In the genomic region with DNA sequence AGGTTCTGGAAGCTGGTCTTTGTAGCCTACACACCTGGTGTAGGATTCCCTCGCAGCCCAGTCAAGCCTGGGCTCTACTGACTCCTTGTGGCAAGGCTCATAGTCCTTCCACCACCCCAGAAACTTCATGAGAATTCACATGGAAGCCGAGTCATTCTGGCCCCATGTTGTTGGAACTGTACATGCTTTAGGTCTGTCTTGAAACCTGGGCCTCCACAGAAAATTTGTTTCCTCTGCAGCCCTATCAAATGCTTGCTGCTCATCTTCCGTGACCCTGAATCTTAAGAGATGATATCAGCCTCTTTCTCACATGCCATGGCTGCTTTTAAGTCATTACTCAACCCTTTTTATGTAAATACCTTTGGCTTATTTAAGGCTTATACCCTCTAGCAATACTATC, we compare ENCODE assay signal across 9 cellular contexts.
DNase-seq lines count a peak whose midpoint lies in the region; FAIRE-seq and TF ChIP-seq lines count a peak whose summit lies in the region.
"Had no signal": no experiment of that assay in that cellular context is flagged by ENCODE, and none has a peak within 500 bp of the region (broad histone marks: within the 10 kb centered on the region; RNA-seq: fewer than 3 reads in every experiment).

No MANE protein-coding gene starts in this region.

- H3K27me3 ChIP-seq in NT2/D1 (ENCODE audit: insufficient read depth, insufficient read length), result no peaks in the 10 kb centered on the region

- no peak overlapping the region for H3K27ac ChIP-seq in coronary artery

- DNase-seq in A172 (ENCODE audit: low spot score) (peak; percentile 6), GM12892 (ENCODE audit: insufficient read length) (no peak), NT2/D1 (ENCODE audit: low read depth, low spot score) (peak; percentile 16), fibroblast of pulmonary artery (ENCODE audit: low read depth) (peak; percentile 18), Kasumi-1 (lab: John Stamatoyannopoulos, UW) (no peak), coronary artery (ENCODE audit: low spot score) (no peak), activated gamma-delta T cell (lab: John Stamatoyannopoulos, UW) (no peak), DMS114 treated with DMSO at 0.1 percent for 48 hours (lab: John Stamatoyannopoulos, UW; ENCODE audit: unreplicated experiment) (no peak)
- DNase-seq: NCI-H2081 treated with DMSO at 0.1 percent for 48 hours had no signal

- H3K9ac ChIP-seq in NT2/D1 (ENCODE audit: insufficient read length, low read depth), result no peak overlapping the region

- TF ChIP-seq CTCF in fibroblast of pulmonary artery (IDR thresholded peaks at IDR 0.05; ENCODE audit: low read length, missing control alignments) (peak; percentile 32), coronary artery (IDR thresholded peaks at IDR 0.05) (no peak)

- H3K36me3 ChIP-seq in NT2/D1 (ENCODE audit: insufficient read depth, insufficient read length, low read length), result peaks cover 12% of the 10 kb centered on the region

- H3K4me3 ChIP-seq in NT2/D1 (ENCODE audit: insufficient read length, low read depth) (no peak overlapping the region), fibroblast of pulmonary artery (replicated peaks; ENCODE audit: low read depth, low read length) (no peak overlapping the region), coronary artery (no peak overlapping the region)

- peak; percentile 40 for FAIRE-seq in GM12892 (lab: Jason Lieb, UNC)

- TF ChIP-seq POLR2A in GM12892 (IDR thresholded peaks at IDR 0.05; ENCODE audit: low read depth, low read length), result no peak

- H3K9me3 ChIP-seq in NT2/D1 (ENCODE audit: insufficient read depth, low read length), result no peaks in the 10 kb centered on the region

- H3K4me1 ChIP-seq in NT2/D1 (ENCODE audit: insufficient read depth, insufficient read length), result no peaks in the 10 kb centered on the region

Comparison
In these comparisons a context has a peak if more than half of its experiments do, and no peak if none do; other contexts are left out.
1. DNase-seq: peak in A172 (single experiment), NT2/D1 (single experiment) and fibroblast of pulmonary artery (single experiment); none in GM12892 (single experiment), Kasumi-1 (0 of 2), coronary artery (single experiment), activated gamma-delta T cell (single experiment) and DMS114 treated with DMSO at 0.1 percent for 48 hours (single experiment).